In the genomic region with DNA sequence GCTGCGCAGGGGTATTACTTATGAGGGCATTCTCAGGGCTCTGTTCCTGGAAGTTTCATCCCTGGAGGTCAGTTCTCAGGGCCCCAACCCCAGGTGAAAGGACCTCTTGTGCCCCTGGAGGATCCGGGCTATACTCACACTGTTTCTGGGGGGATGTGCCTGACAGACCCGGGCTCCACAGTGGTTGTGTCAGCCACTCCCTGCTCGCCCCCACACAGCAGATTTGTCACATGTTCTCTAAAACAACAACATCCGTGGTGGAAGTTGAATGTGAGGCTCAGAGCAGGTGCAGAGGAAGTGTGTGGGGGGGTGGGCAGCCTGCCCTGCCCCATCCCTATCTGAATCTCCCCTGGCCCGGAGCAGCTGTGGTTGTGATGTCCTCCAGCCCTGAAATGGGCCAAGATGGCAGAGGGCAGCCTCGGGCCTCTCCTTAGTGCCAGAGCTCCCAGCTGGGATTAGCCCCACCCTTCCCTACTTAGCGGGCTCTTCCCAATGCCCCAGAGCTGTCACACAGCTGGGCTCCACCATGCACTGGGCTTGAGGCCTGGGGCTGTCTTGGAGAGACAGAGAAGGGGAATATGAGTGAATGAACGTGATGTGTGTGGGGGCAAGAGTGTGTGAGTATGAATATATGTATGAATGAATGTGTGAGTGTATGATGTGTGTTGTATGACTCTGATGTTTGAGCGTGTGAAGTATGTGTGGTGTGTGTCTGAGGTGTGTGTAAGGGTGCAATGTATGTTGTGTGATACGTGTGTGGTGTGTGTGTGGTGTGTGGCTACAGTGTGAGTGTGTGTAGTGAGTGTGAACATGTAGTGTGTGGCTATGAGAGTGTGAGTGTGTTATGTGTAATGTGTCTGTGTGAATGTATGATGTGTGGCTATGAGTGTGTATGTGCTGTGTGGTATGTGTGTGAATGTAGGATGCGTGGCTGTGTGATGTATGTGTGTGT, we compare ENCODE assay signal across 10 cellular contexts. TPM values are rescaled to one million over a fixed set of nuclear protein-coding genes. Genes with fewer than 3 reads are reported as not detected.
A peak's percentile ranks its signal among the peaks of the same experiment; 100 is the strongest.
DNase-seq lines count a peak whose midpoint lies in the region; ATAC-seq, FAIRE-seq and TF ChIP-seq lines count a peak whose summit lies in the region.
"Had no signal": no experiment of that assay in that cellular context is flagged by ENCODE, and none has a peak within 500 bp of the region (broad histone marks: within the 10 kb centered on the region; RNA-seq: fewer than 3 reads in every experiment).

No MANE protein-coding gene starts in this region.

- BruUV-seq in PC-3 (replicated peaks; lab: Mats Ljungman, UMichigan) = no TSS peak

- no peaks in the 10 kb centered on the region for H3K27me3 ChIP-seq in transverse colon
- H3K27me3 ChIP-seq in PC-3 (ENCODE audit: low read length) = no peaks in the 10 kb centered on the region

- in situ Hi-C loops in transverse colon (cut with MboI; ENCODE audit: low pct_ligation_motif_present in 1 of 4, low pct_unique_long_range_greater_than_20kb in 1 of 4, low sequenced_read_pairs in 3 of 4) = loop anchor here in 2 of 4 donors (25.0 kb wide), 2 partner anchors 186 to 286 kb away; partner anchors contain the start of gene DYRK3 (in 1 of the 2)

- H3K9me3 ChIP-seq in kidney (ENCODE audit: control insufficient read depth in 1 of 2, low read length in 2 of 2) (no peaks in the 10 kb centered on the region), transverse colon (no peaks in the 10 kb centered on the region), PC-3 (ENCODE audit: low read length) (no peaks in the 10 kb centered on the region)

- H3K79me2 ChIP-seq in PC-3 (ENCODE audit: low read length) = no peaks in the 10 kb centered on the region

- TF ChIP-seq EP300 in transverse colon (IDR thresholded peaks at IDR 0.05; ENCODE audit: low read depth) = no peak

- H3K9me2 ChIP-seq in PC-3 (replicated peaks; ENCODE audit: low read length) = no peaks in the 10 kb centered on the region

- intact Hi-C loops in activated CD4-positive, alpha-beta T cell treated with anti-CD3 and anti-CD28 coated beads for 36 hours (cut with DNase I, micrococcal nuclease) = loop anchor here in 1 of 2 experiments (10.0 kb wide), 1 partner anchor 402 kb away; the partner anchor contains the start of gene CD55
- intact Hi-C loops in kidney (cut with DNase I) (no loop called here), transverse colon (cut with DNase I; ENCODE audit: low total_unique reads) (no loop called here), PC-3 (cut with micrococcal nuclease) (no loop called here)

- H3K27ac ChIP-seq in kidney (ENCODE audit: low read depth in 2 of 2, low read length in 2 of 2) (peak overlapping the region in 1 of 2 donors; percentile 30), transverse colon (peak overlapping the region; percentile 63 to 77 (median 72)), PC-3 (ENCODE audit: low read length) (no peak overlapping the region)

- no peaks in the 10 kb centered on the region for H4K20me1 ChIP-seq in PC-3 (ENCODE audit: low read length)

- peak; percentile 27 for ATAC-seq in HG03097 (IDR thresholded peaks at IDR 0.05; ENCODE audit: low FRiP score, unreplicated experiment)
- ATAC-seq in activated CD4-positive, alpha-beta T cell treated with anti-CD3 and anti-CD28 coated beads for 36 hours = peak; percentile 62
- ATAC-seq in PC-3 = no peak

- H3K4me3 Mint-ChIP-seq in activated CD4-positive, alpha-beta T cell treated with anti-CD3 and anti-CD28 coated beads for 36 hours = no peak overlapping the region
- H3K4me3 Mint-ChIP-seq in nephron progenitor cell = no peak overlapping the region

- peaks cover 7% of the 10 kb centered on the region for H3F3A ChIP-seq in PC-3 (ENCODE audit: low read length, unreplicated experiment)

- no peaks in the 10 kb centered on the region for H3K36me3 ChIP-seq in kidney (ENCODE audit: control insufficient read depth in 1 of 2, insufficient read depth in 2 of 2, low read length in 2 of 2)
- no peaks in the 10 kb centered on the region for H3K36me3 ChIP-seq in transverse colon
- H3K36me3 ChIP-seq in PC-3 (ENCODE audit: low read depth, low read length) = no peaks in the 10 kb centered on the region

- H3K4me1 ChIP-seq in kidney (ENCODE audit: control insufficient read depth in 1 of 2, insufficient read depth in 1 of 2, low read depth in 1 of 2, low read length in 2 of 2) (peaks cover 0 to 4% of the 10 kb centered on the region in 2 donors), transverse colon (peaks cover under 1 to 26% (median 8%) of the 10 kb centered on the region in 4 donors), PC-3 (ENCODE audit: insufficient read depth, low read length) (peaks cover 15% of the 10 kb centered on the region)

- H3K9me3 Mint-ChIP-seq in activated CD4-positive, alpha-beta T cell treated with anti-CD3 and anti-CD28 coated beads for 36 hours (ENCODE audit: low read depth) = no peaks in the 10 kb centered on the region
- H3K9me3 Mint-ChIP-seq in nephron progenitor cell = no peaks in the 10 kb centered on the region

- 57 to 78% methylated on average over 4 to 12 of the region's 12 CpGs for WGBS in transverse colon (ENCODE audit: low coverage in 1 of 2), 2 donors

- peak; percentile 84 for DNase-seq in activated CD4-positive, alpha-beta T cell treated with anti-CD3 and anti-CD28 coated beads for 36 hours
- DNase-seq in kidney = peak; percentile 77
- DNase-seq in transverse colon = peak; percentile 67
- no peak for DNase-seq in PC-3
- no peak for DNase-seq in nephron progenitor cell
- no peak for DNase-seq in NCI-H128 (lab: John Stamatoyannopoulos, UW; ENCODE audit: unreplicated experiment)

- no peak overlapping the region for H3K27ac Mint-ChIP-seq in activated CD4-positive, alpha-beta T cell treated with anti-CD3 and anti-CD28 coated beads for 36 hours
- H3K27ac Mint-ChIP-seq in nephron progenitor cell = no peak overlapping the region

- TF ChIP-seq POLR2A in GM19193 (IDR thresholded peaks at IDR 0.05; ENCODE audit: extremely low read depth, insufficient read depth, insufficient read length) = peak; percentile 69
- TF ChIP-seq POLR2A in transverse colon (IDR thresholded peaks at IDR 0.05) = peak; percentile 56

- TF ChIP-seq CTCF in kidney (IDR thresholded peaks at IDR 0.05; ENCODE audit: borderline replicate concordance, extremely low read depth, insufficient read depth) (no peak), transverse colon (IDR thresholded peaks at IDR 0.05) (no peak), PC-3 (conservative IDR thresholded peaks at IDR 0.05; ENCODE audit: low read depth, low read length) (no peak), nephron progenitor cell (IDR thresholded peaks at IDR 0.05) (no peak)

- H3K9ac ChIP-seq in kidney (ENCODE audit: low read length in 2 of 2) (no peak overlapping the region), PC-3 (ENCODE audit: low read length) (no peak overlapping the region)

- CTCF ChIA-PET in activated CD4-positive, alpha-beta T cell treated with anti-CD3 and anti-CD28 coated beads for 36 hours (lab: Charles Lee) = interaction anchor here (1.3 to 12.9 kb wide), 8 partner anchors 7 to 198 kb away, joined by 3 to 200 read pairs (median 16); no protein-coding TSS in a partner anchor
- CTCF ChIA-PET in PC-3 (lab: Charles Lee) = no interaction called here

- no peaks in the 10 kb centered on the region for H3K27me3 Mint-ChIP-seq in activated CD4-positive, alpha-beta T cell treated with anti-CD3 and anti-CD28 coated beads for 36 hours
- peaks cover under 1% of the 10 kb centered on the region for H3K27me3 Mint-ChIP-seq in nephron progenitor cell (ENCODE audit: low read depth, poor library complexity)

- H3K36me3 Mint-ChIP-seq in activated CD4-positive, alpha-beta T cell treated with anti-CD3 and anti-CD28 coated beads for 36 hours (ENCODE audit: low read depth) = peaks cover 13% of the 10 kb centered on the region
- H3K36me3 Mint-ChIP-seq in nephron progenitor cell (ENCODE audit: low read depth) = no peaks in the 10 kb centered on the region

- H3K4me3 ChIP-seq in kidney (ENCODE audit: low read length in 2 of 2) = no peak overlapping the region
- no peak overlapping the region for H3K4me3 ChIP-seq in transverse colon
- no peak overlapping the region for H3K4me3 ChIP-seq in PC-3 (ENCODE audit: low read length)

- peaks cover 30% of the 10 kb centered on the region for H3K4me1 Mint-ChIP-seq in activated CD4-positive, alpha-beta T cell treated with anti-CD3 and anti-CD28 coated beads for 36 hours
- H3K4me1 Mint-ChIP-seq in nephron progenitor cell = no peaks in the 10 kb centered on the region

- H2AFZ ChIP-seq in PC-3 (ENCODE audit: low read length) = no peak overlapping the region

- FAIRE-seq in kidney (lab: Jason Lieb, UNC) = no peak
- FAIRE-seq: keratinocyte had no signal

- no peak overlapping the region for H3K4me2 ChIP-seq in PC-3 (ENCODE audit: low read length)

- POLR2A ChIA-PET in activated CD4-positive, alpha-beta T cell treated with anti-CD3 and anti-CD28 coated beads for 36 hours (lab: Charles Lee) = no interaction called here
- POLR2A ChIA-PET in PC-3 (lab: Charles Lee; ENCODE audit: unreplicated experiment) = no interaction called here

RNA-seq across cellular contexts. Expression of gene FCMR, which starts 1.5 kb away (rescaled TPM):
- 10 to 100 TPM; 41.6 to 49.3 TPM for total RNA-seq in activated CD4-positive, alpha-beta T cell treated with anti-CD3 and anti-CD28 coated beads for 36 hours
- total RNA-seq in kidney (16.7 TPM), transverse colon (10 to 100 TPM in 2 of 4 donors, 1 to 10 TPM in 1, under 1 TPM in 1; 1.00 to 51.6 (median 15.9) TPM), PC-3 (2014; rRNA removed) (1.5 and 4.6 TPM in 2 replicates)
- polyA plus RNA-seq in kidney (ENCODE audit: insufficient read depth, low read depth, low replicate concordance) = 1.3 TPM

RNA-seq across cellular contexts. Expression of gene PIGR, which starts 23.0 kb away (rescaled TPM):
- total RNA-seq in activated CD4-positive, alpha-beta T cell treated with anti-CD3 and anti-CD28 coated beads for 36 hours = under 1 TPM; 0.07 to 0.54 TPM
- total RNA-seq in kidney (841 TPM), transverse colon (over 10,000 TPM in 1 of 4 donors, 1,000 to 10,000 TPM in 3; 3,370 to 10,796 (median 6,659) TPM), PC-3 (2014; rRNA removed) (not detected in 2 replicates)
- 187 TPM for polyA plus RNA-seq in kidney (ENCODE audit: insufficient read depth, low read depth, low replicate concordance)

RNA-seq across cellular contexts. Expression of gene IL24, which starts 26.0 kb away (rescaled TPM):
- total RNA-seq in activated CD4-positive, alpha-beta T cell treated with anti-CD3 and anti-CD28 coated beads for 36 hours = 10 to 100 TPM in 1 of 2 experiments, 1 to 10 TPM in 1; 10.0 to 10.7 TPM
- not detected for total RNA-seq in kidney
- not detected for polyA plus RNA-seq in kidney (ENCODE audit: insufficient read depth, low read depth, low replicate concordance)
- total RNA-seq in transverse colon = not detected
- total RNA-seq in PC-3 (2014; rRNA removed) = 1.8 and 1.9 TPM in 2 replicates

RNA-seq across cellular contexts. Expression of gene FCAMR, which starts 47.0 kb away (rescaled TPM):
- not detected for total RNA-seq in activated CD4-positive, alpha-beta T cell treated with anti-CD3 and anti-CD28 coated beads for 36 hours
- 1.8 TPM for total RNA-seq in kidney
- polyA plus RNA-seq in kidney (ENCODE audit: insufficient read depth, low read depth, low replicate concordance) = 34.6 TPM
- total RNA-seq in transverse colon = 1 to 10 TPM in 1 of 4 donors, under 1 TPM in 2, not detected in 1; 0.37 to 2.4 (median 0.64) TPM
- total RNA-seq in PC-3 (2014; rRNA removed) = not detected in 2 replicates
- polyA plus RNA-seq: keratinocyte had no signal

RNA-seq across cellular contexts. Expression of gene IL20, which starts 57.9 kb away (rescaled TPM):
- not detected for total RNA-seq in activated CD4-positive, alpha-beta T cell treated with anti-CD3 and anti-CD28 coated beads for 36 hours
- total RNA-seq in kidney (not detected), transverse colon (not detected), PC-3 (2014; rRNA removed) (not detected in 2 replicates)
- polyA plus RNA-seq in kidney (ENCODE audit: insufficient read depth, low read depth, low replicate concordance) = not detected
- total RNA-seq: T-helper 1 cell treated with Interleukin-12 subunit alpha and Interleukin-12 subunit beta and Interleukin-4 antibody, amounts not matched to agents 30 ng/mL and 1 ng/mL, for 36 hours had no signal

Comparison
In these comparisons a context has a peak if more than half of its experiments do, and no peak if none do; other contexts are left out.
1. DNase-seq: peak in activated CD4-positive, alpha-beta T cell treated with anti-CD3 and anti-CD28 coated beads for 36 hours (single experiment), kidney (single experiment) and transverse colon (single experiment); none in PC-3 (single experiment), nephron progenitor cell (single experiment) and NCI-H128 (single experiment).
2. RNA of gene PIGR, which starts 23.0 kb away (total RNA-seq): 3,370 to 10,796 TPM in transverse colon and 841 TPM in kidney (single experiment); 0.07 to 0.54 TPM in activated CD4-positive, alpha-beta T cell treated with anti-CD3 and anti-CD28 coated beads for 36 hours and not detected in PC-3; every median in the first group is over 100 times any median in the second.